In the genomic region with DNA sequence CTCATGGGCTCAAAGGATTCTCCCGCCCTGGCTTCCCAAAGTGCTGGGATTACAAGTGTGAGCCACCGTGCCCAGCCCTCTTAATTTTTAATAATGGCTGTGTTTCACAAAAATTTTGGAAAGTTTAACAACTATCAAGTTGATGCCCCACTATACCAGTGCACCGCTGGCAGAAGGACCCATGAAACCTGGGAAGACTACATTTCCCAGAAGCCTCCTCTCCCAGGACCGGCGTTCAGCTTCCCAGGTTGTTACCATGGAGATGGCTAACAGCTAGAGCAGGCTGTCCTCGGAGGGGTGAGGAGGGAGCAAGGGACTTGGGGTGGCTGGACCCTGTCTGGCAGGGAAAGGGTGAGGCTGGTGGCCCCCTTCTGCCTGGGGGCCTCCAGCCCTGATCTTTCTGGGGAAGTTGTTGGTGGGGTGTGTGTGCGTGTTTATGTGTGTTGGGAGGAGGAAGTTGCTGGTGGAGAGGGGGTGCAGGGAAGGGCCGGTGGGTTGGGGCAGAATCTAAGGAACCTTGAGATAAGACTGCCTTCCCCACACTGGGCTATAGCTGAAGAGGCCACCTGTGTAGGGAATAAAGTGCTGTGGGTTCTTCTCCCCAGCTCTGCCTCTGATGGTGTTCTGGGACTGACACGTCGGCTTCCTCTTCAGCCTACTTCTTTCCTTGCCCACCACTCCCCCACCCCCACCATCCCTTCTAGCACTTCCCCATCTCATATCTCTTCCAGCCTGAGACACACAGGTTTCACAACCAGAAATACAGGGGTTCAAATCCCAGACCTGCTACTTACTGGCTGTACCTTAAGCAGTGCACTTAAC, we compare ENCODE assay signal across 1 cellular context.
TF ChIP-seq lines count a peak whose summit lies in the region.

DRC7 (plus strand) TSS at position 251 of the 822 bp plus-strand sequence. CDS start 3,144 bp downstream, outside the sequence.

TF ChIP-seq in K562, 482 proteins besides CTCF, POLR2A, EP300 and RAD21 (continued from another document and continues in another):
- TF ChIP-seq MAFK (IDR thresholded peaks at IDR 0.05; ENCODE audit: low read length), result no peak
- TF ChIP-seq MBD2 (IDR thresholded peaks at IDR 0.05; ENCODE audit: borderline replicate concordance, low read depth), result no peak
- TF ChIP-seq ZBTB1 (CRISPR knock-in tag; IDR thresholded peaks at IDR 0.05; ENCODE audit: borderline replicate concordance, low read depth), result no peak
- TF ChIP-seq POLR2G (IDR thresholded peaks at IDR 0.05; ENCODE audit: low read depth, low read length), result no peak
- TF ChIP-seq ZC3H4 (CRISPR knock-in tag; IDR thresholded peaks at IDR 0.05; ENCODE audit: borderline replicate concordance), result no peak
- TF ChIP-seq GATAD2B (IDR thresholded peaks at IDR 0.05; ENCODE audit: borderline replicate concordance), result no peak
- TF ChIP-seq NR3C1 (CRISPR knock-in tag; IDR thresholded peaks at IDR 0.05), result no peak
- no peak for TF ChIP-seq ZNF407 (IDR thresholded peaks at IDR 0.05; ENCODE audit: low read depth)
- TF ChIP-seq MTA2 (IDR thresholded peaks at IDR 0.05; ENCODE audit: low read depth), result no peak
- TF ChIP-seq ZBTB7A (IDR thresholded peaks at IDR 0.05; ENCODE audit: borderline replicate concordance, control insufficient read depth, low read depth, low read length), result no peak; the same call in 1 of the 2 replicates
- TF ChIP-seq RUNX1 (IDR thresholded peaks at IDR 0.05; ENCODE audit: low read depth), result no peak
- TF ChIP-seq PHF20 (IDR thresholded peaks at IDR 0.05; ENCODE audit: partially characterized antibody), result no peak
- TF ChIP-seq, protein P1, sequence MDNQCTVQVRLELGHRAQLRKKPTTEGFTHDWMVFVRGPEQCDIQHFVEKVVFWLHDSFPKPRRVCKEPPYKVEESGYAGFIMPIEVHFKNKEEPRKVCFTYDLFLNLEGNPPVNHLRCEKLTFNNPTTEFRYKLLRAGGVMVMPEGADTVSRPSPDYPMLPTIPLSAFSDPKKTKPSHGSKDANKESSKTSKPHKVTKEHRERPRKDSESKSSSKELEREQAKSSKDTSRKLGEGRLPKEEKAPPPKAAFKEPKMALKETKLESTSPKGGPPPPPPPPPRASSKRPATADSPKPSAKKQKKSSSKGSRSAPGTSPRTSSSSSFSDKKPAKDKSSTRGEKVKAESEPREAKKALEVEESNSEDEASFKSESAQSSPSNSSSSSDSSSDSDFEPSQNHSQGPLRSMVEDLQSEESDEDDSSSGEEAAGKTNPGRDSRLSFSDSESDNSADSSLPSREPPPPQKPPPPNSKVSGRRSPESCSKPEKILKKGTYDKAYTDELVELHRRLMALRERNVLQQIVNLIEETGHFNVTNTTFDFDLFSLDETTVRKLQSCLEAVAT (IDR thresholded peaks at IDR 0.05), result no peak
- TF ChIP-seq MITF (IDR thresholded peaks at IDR 0.05), result no peak
- TF ChIP-seq PYGO2 (tag; IDR thresholded peaks at IDR 0.05), result no peak
- TF ChIP-seq TSC22D4 (tag; IDR thresholded peaks at IDR 0.05), result no peak
- TF ChIP-seq POLR2AphosphoS2 (IDR thresholded peaks at IDR 0.05; ENCODE audit: low read length), result no peak
- peak; percentile 18 for TF ChIP-seq TBP (optimal IDR thresholded peaks at IDR 0.05; ENCODE audit: low read depth, low read length)
- TF ChIP-seq, protein P2, sequence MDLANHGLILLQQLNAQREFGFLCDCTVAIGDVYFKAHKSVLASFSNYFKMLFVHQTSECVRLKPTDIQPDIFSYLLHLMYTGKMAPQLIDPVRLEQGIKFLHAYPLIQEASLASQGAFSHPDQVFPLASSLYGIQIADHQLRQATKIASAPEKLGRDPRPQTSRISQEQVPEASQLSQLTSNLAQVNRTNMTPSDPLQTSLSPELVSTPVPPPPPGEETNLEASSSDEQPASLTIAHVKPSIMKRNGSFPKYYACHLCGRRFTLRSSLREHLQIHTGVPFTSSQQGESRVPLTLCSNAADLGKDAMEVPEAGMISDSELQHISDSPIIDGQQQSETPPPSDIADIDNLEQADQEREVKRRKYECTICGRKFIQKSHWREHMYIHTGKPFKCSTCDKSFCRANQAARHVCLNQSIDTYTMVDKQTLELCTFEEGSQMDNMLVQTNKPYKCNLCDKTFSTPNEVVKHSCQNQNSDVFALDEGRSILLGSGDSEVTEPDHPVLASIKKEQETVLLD (IDR thresholded peaks at IDR 0.05), result no peak; the same call in 1 of the 2 replicates
- no peak for TF ChIP-seq NFE2 (IDR thresholded peaks at IDR 0.05; ENCODE audit: low read depth)
- TF ChIP-seq ETV5 (CRISPR knock-in tag; IDR thresholded peaks at IDR 0.05; ENCODE audit: low read depth), result no peak
- TF ChIP-seq KLF16 (IDR thresholded peaks at IDR 0.05), result no peak
- no peak for TF ChIP-seq FOXP1 (CRISPR knock-in tag; IDR thresholded peaks at IDR 0.05)
- no peak for TF ChIP-seq JUNB (CRISPR knock-in tag; conservative IDR thresholded peaks at IDR 0.05)
- no peak for TF ChIP-seq SNRNP70 (optimal IDR thresholded peaks at IDR 0.05; ENCODE audit: low read depth, low read length)
- no peak for TF ChIP-seq E2F1 (CRISPR knock-in tag; IDR thresholded peaks at IDR 0.05)
- TF ChIP-seq SPI1 (IDR thresholded peaks at IDR 0.05; ENCODE audit: borderline replicate concordance, low read depth, low read length), result peak; percentile 83
- TF ChIP-seq ZNF197 (CRISPR knock-in tag; IDR thresholded peaks at IDR 0.05; ENCODE audit: low read depth), result no peak
- TF ChIP-seq ASH1L (IDR thresholded peaks at IDR 0.05; ENCODE audit: borderline replicate concordance, low read depth, partially characterized antibody), result no peak
